In genomic region chr10:113550365-113550764, GRCh38 we compare ENCODE assay signal across 1 cellular context.
TF ChIP-seq lines count a peak whose summit lies in the region.

No MANE protein-coding gene starts in this region.

TF ChIP-seq in GM12878, 131 proteins besides CTCF, POLR2A, EP300 and RAD21 (continued from another document):
- TF ChIP-seq KLF5 (IDR thresholded peaks at IDR 0.05; ENCODE audit: partially characterized antibody) (no peak), ZNF622 (IDR thresholded peaks at IDR 0.05) (no peak), E4F1 (IDR thresholded peaks at IDR 0.05; ENCODE audit: borderline replicate concordance, partially characterized antibody) (no peak), ZBTB40 (IDR thresholded peaks at IDR 0.05; ENCODE audit: borderline replicate concordance) (no peak), MYC (IDR thresholded peaks at IDR 0.05; ENCODE audit: insufficient read depth, insufficient read length, insufficient replicate concordance, low read length, severe bottlenecking) (no peak), TCF3 (IDR thresholded peaks at IDR 0.05; ENCODE audit: borderline replicate concordance, insufficient read depth, low read depth, low read length) (no peak), BCLAF1 (IDR thresholded peaks at IDR 0.05) (no peak)
